In the genomic region with DNA sequence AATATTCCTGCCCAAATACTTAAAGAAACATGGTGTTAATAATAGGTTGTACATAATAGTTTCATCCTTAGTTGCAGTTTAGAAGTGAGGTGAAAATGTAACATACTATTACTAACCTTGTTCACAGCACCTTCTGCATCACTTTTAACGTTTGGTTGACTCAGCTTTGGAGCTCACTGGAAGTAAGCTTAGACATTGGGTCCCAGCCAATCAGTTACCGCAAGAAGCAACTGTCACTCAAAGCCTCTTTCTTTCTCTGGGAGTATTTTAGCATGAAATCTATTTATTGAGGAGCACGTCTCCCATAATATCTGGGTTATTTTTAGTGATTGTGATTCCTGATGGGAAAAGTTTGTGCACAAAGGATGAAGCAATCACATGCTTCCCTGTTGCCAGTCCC, we compare ENCODE assay signal across 27 cellular contexts.
"Had no signal": no experiment of that assay in that cellular context is flagged by ENCODE, and none has a peak within 500 bp of the region (broad histone marks: within the 10 kb centered on the region; RNA-seq: fewer than 3 reads in every experiment).

No MANE protein-coding gene starts in this region.

- H3K27me3 ChIP-seq: neural progenitor cell, neutrophil, right atrium auricular region, right lobe of liver, tibial nerve, upper lobe of right lung had no signal

- H3K36me3 ChIP-seq: left ventricle myocardium inferior, neural progenitor cell, neutrophil, right atrium auricular region, right lobe of liver, tibial nerve, upper lobe of right lung had no signal

- H3K4me3 ChIP-seq: left ventricle myocardium inferior, lung, neural progenitor cell, psoas muscle, right atrium auricular region, right lobe of liver, smooth muscle cell, tibial nerve, upper lobe of right lung had no signal

- ATAC-seq: natural killer cell; psoas muscle; right lobe of liver; stimulated activated memory B cell treated with anti-CD40 and anti-IgM and Interleukin-4, amounts not matched to agents 10 μg/mL and 1 μg/mL and 100 μg/mL, for 72 hours; stimulated activated naive CD8-positive, alpha-beta T cell treated with anti-CD3 and anti-CD28 coated beads, Interleukin-15, amount 100 ng/mL, for 72 hours; upper lobe of right lung had no signal

- H3K4me2 ChIP-seq: neural progenitor cell, smooth muscle cell had no signal

- H2AFZ ChIP-seq: neural progenitor cell, parathyroid adenoma had no signal

- H3K9ac ChIP-seq: neural progenitor cell, parathyroid adenoma had no signal

- DNase-seq: hypothalamus; immature natural killer cell; islet precursor cell; left ventricle myocardium inferior; mesendoderm; naive B cell; natural killer cell; nephron progenitor cell; occipital lobe; psoas muscle; right lobe of liver; stimulated activated CD4-positive, alpha-beta T cell treated with anti-CD3 and anti-CD28 coated beads, Interleukin-1b, Interleukin-23, amount 100 ng/mL, for 48 hours; stimulated activated CD4-positive, alpha-beta T cell treated with anti-CD3 and anti-CD28 coated beads, Interleukin-2, amount 100 ng/mL, for 48 hours; stimulated activated CD4-positive, alpha-beta T cell treated with anti-CD3 and anti-CD28 coated beads, Interleukin-4, amount 100 ng/mL, for 4 hours; stimulated activated CD8-positive, alpha-beta memory T cell treated with anti-CD3 and anti-CD28 coated beads, Interleukin-4, amount 100 ng/mL, for 48 hours; stimulated activated naive CD4-positive, alpha-beta T cell treated with Interleukin-2 at 50 U/mL for 16 hours; stimulated activated naive CD8-positive, alpha-beta T cell treated with anti-CD3 and anti-CD28 coated beads, Interleukin-15, amount 100 ng/mL, for 72 hours; substantia nigra; upper lobe of right lung had no signal

- H3K27ac ChIP-seq: left ventricle myocardium inferior, neural progenitor cell, neutrophil, parathyroid adenoma, psoas muscle, right atrium auricular region, right lobe of liver, tibial nerve, upper lobe of right lung had no signal

- H3K4me1 ChIP-seq: left ventricle myocardium inferior, neural progenitor cell, parathyroid adenoma, psoas muscle, right atrium auricular region, right lobe of liver, tibial nerve, upper lobe of right lung had no signal

- H3K9me3 ChIP-seq: neutrophil, psoas muscle, right atrium auricular region, right lobe of liver, upper lobe of right lung had no signal

- H3K79me2 ChIP-seq: parathyroid adenoma had no signal
